ENCODE assay signal across 37 cellular contexts in the genomic region with DNA sequence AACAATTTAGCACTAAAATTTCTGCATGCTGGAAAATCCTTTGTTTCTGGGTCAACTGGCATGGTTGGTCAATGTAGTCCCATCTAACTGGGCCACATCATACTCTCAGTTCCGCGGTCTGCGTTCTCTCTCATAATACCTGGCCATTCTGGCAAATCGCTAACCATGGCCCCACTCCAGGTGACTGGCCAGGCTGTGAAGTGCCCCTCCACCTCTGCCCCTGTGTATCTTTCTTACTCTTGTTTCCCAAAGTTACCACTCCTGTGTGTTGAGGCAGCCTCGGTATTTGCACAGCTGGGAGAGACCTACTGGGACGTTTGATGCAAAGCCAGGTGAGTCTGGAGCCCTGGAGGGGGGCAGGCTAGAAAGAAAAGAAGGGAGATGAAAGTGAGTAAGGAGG. TPM values are rescaled to one million over a fixed set of nuclear protein-coding genes. Genes with fewer than 3 reads are reported as not detected.
"Had no signal": no experiment of that assay in that cellular context is flagged by ENCODE, and none has a peak within 500 bp of the region (broad histone marks: within the 10 kb centered on the region; RNA-seq: fewer than 3 reads in every experiment).

No MANE protein-coding gene starts in this region.

- FAIRE-seq: astrocyte, TTC549 had no signal

- ATAC-seq: activated CD4-positive, alpha-beta T cell treated with anti-CD3 and anti-CD28 coated beads for 36 hours; activated CD4-positive, CD25-positive, alpha-beta regulatory T cell treated with anti-CD3 and anti-CD28 coated beads, Interleukin-2, amount 50 U/mL, for 24 hours; activated CD8-positive, alpha-beta T cell treated with anti-CD3 and anti-CD28 coated beads for 36 hours; activated naive CD4-positive, alpha-beta T cell treated with anti-CD3 and anti-CD28 coated beads, Interleukin-2, amount 50 U/mL, for 72 hours; activated T-cell treated with anti-CD3 and anti-CD28 coated beads, Interleukin-2, amount 50 U/mL, for 4 hours; activated T-cell treated with anti-CD3 and anti-CD28 coated beads, Interleukin-2, amount 50 U/mL, for 72 hours; activated T-helper 17 cell treated with anti-CD3 and anti-CD28 coated beads, Interleukin-2, amount 50 U/mL, for 72 hours had no signal

- H3K36me3 ChIP-seq: adrenal gland, cardiac muscle cell had no signal

- H3K9me3 ChIP-seq: adrenal gland had no signal

- H3K27ac ChIP-seq: adrenal gland, cardiac muscle cell, VCaP had no signal

- H3K27me3 ChIP-seq: adrenal gland, cardiac muscle cell had no signal

- DNase-seq: activated CD4-positive, alpha-beta memory T cell treated with anti-CD3 and anti-CD28 coated beads for 36 hours; activated CD4-positive, alpha-beta T cell treated with anti-CD3 and anti-CD28 coated beads for 1 hour; activated CD4-positive, alpha-beta T cell treated with anti-CD3 and anti-CD28 coated beads for 36 hours; activated CD4-positive, alpha-beta T cell treated with anti-CD3 and anti-CD28 coated beads, Interleukin-2, amount 10 ng/mL, durations not matched to agents 24 days and 14 days; activated CD4-positive, alpha-beta T cell treated with anti-CD3 and anti-CD28 coated beads, Interleukin-2, amount 50 U/mL, for 1 hour; activated CD4-positive, alpha-beta T cell treated with anti-CD3 and anti-CD28 coated beads, Interleukin-2, amount 50 U/mL, for 4 hours; activated CD4-positive, CD25-positive, alpha-beta regulatory T cell; activated CD8-positive, alpha-beta memory T cell treated with anti-CD3 and anti-CD28 coated beads, Interleukin-2, amount 50 U/mL, for 4 hours; activated CD8-positive, alpha-beta T cell treated with anti-CD3 and anti-CD28 coated beads for 36 hours; activated effector memory CD4-positive, alpha-beta T cell treated with anti-CD3 and anti-CD28 coated beads, Interleukin-2, amount 50 U/mL, for 16 hours; activated gamma-delta T cell treated with Interleukin-2 at 50 U/mL for 16 hours; activated naive CD4-positive, alpha-beta T cell; activated naive CD4-positive, alpha-beta T cell treated with anti-CD3 and anti-CD28 coated beads for 36 hours; activated naive CD4-positive, alpha-beta T cell treated with anti-CD3 and anti-CD28 coated beads, Interleukin-2, amount 50 U/mL, for 16 hours; activated naive CD8-positive, alpha-beta T cell treated with anti-CD3 and anti-CD28 coated beads for 36 hours; activated T-cell treated with anti-CD3 and anti-CD28 coated beads for 4 hours; activated T-cell treated with anti-CD3 and anti-CD28 coated beads, Interleukin-2, amount 50 U/mL, for 1 hour; activated T-cell treated with anti-CD3 and anti-CD28 coated beads, Interleukin-2, amount 50 U/mL, for 4 hours; activated T-cell treated with anti-CD3 and anti-CD28 coated beads, Interleukin-2, amount 50 U/mL, for 72 hours; adrenal gland; amniotic stem cell; aorta; caudate nucleus; cerebellar nuclear complex; T-helper 1 cell; T-helper 2 cell; T-helper 9 cell had no signal

- H3K4me1 ChIP-seq: adrenal gland had no signal

- H3K4me3 ChIP-seq: adrenal gland, cardiac muscle cell had no signal

RNA-seq across cellular contexts. Expression of a gene that starts 2.0 kb away (rescaled TPM):
- total RNA-seq: activated CD4-positive, alpha-beta memory T cell treated with anti-CD3 and anti-CD28 coated beads for 36 hours; activated CD4-positive, alpha-beta T cell treated with anti-CD3 and anti-CD28 coated beads for 36 hours; activated CD4-positive, alpha-beta T cell treated with anti-CD3 and anti-CD28 coated beads, Interleukin-2, amount 10 ng/mL, durations not matched to agents 24 days and 14 days; activated CD8-positive, alpha-beta memory T cell treated with anti-CD3 and anti-CD28 coated beads for 36 hours; activated CD8-positive, alpha-beta T cell treated with anti-CD3 and anti-CD28 coated beads for 36 hours; activated naive CD4-positive, alpha-beta T cell treated with anti-CD3 and anti-CD28 coated beads for 36 hours; activated naive CD4-positive, alpha-beta T cell treated with anti-CD3 and anti-CD28 coated beads, Interleukin-2, amount 50 U/mL, for 72 hours; activated naive CD8-positive, alpha-beta T cell treated with anti-CD3 and anti-CD28 coated beads for 36 hours; activated T-cell treated with anti-CD3 and anti-CD28 coated beads, Interleukin-2, amount 50 U/mL, for 4 hours; activated T-cell treated with anti-CD3 and anti-CD28 coated beads, Interleukin-2, amount 50 U/mL, for 72 hours; activated T-helper 1 cell treated with anti-CD3 and anti-CD28 coated beads, Interleukin-12 subunit alpha, Interleukin-12 subunit beta, Interleukin-2, Interleukin-4 antibody, amounts not matched to agents 30 ng/mL and 10 ng/mL and 1 ng/mL, durations not matched to agents 14 hours and 24 hours and 36 hours; activated T-helper 17 cell treated with anti-CD3 and anti-CD28 coated beads, Interleukin-2, amount 50 U/mL, for 72 hours; aorta; astrocyte; bronchial epithelial cell; cardiac muscle cell had no signal
- polyA plus RNA-seq: cardiac muscle cell had no signal

RNA-seq across cellular contexts. Expression of a gene that starts 32.0 kb away (rescaled TPM):
- total RNA-seq: activated CD4-positive, alpha-beta memory T cell treated with anti-CD3 and anti-CD28 coated beads for 36 hours; activated CD4-positive, alpha-beta T cell treated with anti-CD3 and anti-CD28 coated beads for 36 hours; activated CD4-positive, alpha-beta T cell treated with anti-CD3 and anti-CD28 coated beads, Interleukin-2, amount 10 ng/mL, durations not matched to agents 24 days and 14 days; activated CD8-positive, alpha-beta memory T cell treated with anti-CD3 and anti-CD28 coated beads for 36 hours; activated CD8-positive, alpha-beta T cell treated with anti-CD3 and anti-CD28 coated beads for 36 hours; activated naive CD4-positive, alpha-beta T cell treated with anti-CD3 and anti-CD28 coated beads for 36 hours; activated naive CD4-positive, alpha-beta T cell treated with anti-CD3 and anti-CD28 coated beads, Interleukin-2, amount 50 U/mL, for 72 hours; activated naive CD8-positive, alpha-beta T cell treated with anti-CD3 and anti-CD28 coated beads for 36 hours; activated T-cell treated with anti-CD3 and anti-CD28 coated beads, Interleukin-2, amount 50 U/mL, for 4 hours; activated T-cell treated with anti-CD3 and anti-CD28 coated beads, Interleukin-2, amount 50 U/mL, for 72 hours; activated T-helper 1 cell treated with anti-CD3 and anti-CD28 coated beads, Interleukin-12 subunit alpha, Interleukin-12 subunit beta, Interleukin-2, Interleukin-4 antibody, amounts not matched to agents 30 ng/mL and 10 ng/mL and 1 ng/mL, durations not matched to agents 14 hours and 24 hours and 36 hours; activated T-helper 17 cell treated with anti-CD3 and anti-CD28 coated beads, Interleukin-2, amount 50 U/mL, for 72 hours; astrocyte; bronchial epithelial cell; cardiac muscle cell had no signal
- polyA plus RNA-seq: aorta, cardiac muscle cell had no signal
